In the genomic region with DNA sequence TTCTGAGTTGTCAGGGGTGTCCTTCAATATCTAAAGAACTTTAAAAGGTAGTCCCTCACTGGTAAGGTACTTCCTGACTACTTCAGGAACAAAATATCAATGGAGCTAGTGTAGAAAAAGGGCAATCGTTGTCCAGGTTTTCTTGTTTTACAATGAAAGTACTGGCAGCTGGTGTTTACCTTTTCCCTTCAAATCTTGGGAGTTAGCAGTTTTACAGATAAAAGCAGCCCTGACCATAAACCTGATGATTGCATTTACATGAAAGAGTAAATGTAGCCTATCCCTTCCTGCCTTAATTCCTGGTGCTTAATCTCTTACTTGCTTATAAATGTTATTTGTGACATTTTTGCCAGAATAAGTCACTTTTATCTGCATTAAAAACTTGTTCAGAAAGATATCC, we compare ENCODE assay signal across 25 cellular contexts.
"Had no signal": no experiment of that assay in that cellular context is flagged by ENCODE, and none has a peak within 500 bp of the region (broad histone marks: within the 10 kb centered on the region; RNA-seq: fewer than 3 reads in every experiment).

No MANE protein-coding gene starts in this region.

- H3K4me1 ChIP-seq: esophagus squamous epithelium, heart right ventricle, left lung, lower lobe of right lung had no signal

- H3K9me3 ChIP-seq: esophagus squamous epithelium, gastrocnemius medialis, lower lobe of right lung had no signal

- FAIRE-seq: endometrium, kidney had no signal

- H3K27me3 ChIP-seq: esophagus squamous epithelium, gastrocnemius medialis, heart right ventricle, left lung had no signal

- ATAC-seq: effector memory CD8-positive, alpha-beta T cell; esophagus mucosa; gastrocnemius medialis; heart right ventricle; left lung; left ventricle myocardium superior; lower lobe of right lung; naive thymus-derived CD4-positive, alpha-beta T cell had no signal

- H3K27ac ChIP-seq: epithelial cell of prostate, esophagus squamous epithelium, gastrocnemius medialis, heart right ventricle, left lung, lower lobe of right lung had no signal

- DNase-seq: cortex of kidney; effector CD8-positive, alpha-beta T cell; effector memory CD8-positive, alpha-beta T cell; endodermal cell; erythroblast; esophagus squamous epithelium; foreskin fibroblast; foreskin melanocyte; gastrocnemius medialis; glutamatergic neuron; head of caudate nucleus; heart right ventricle; hypothalamus; immature natural killer cell; islet precursor cell; kidney; kidney glomerular epithelial cell; left lung; left ventricle myocardium superior; lower lobe of right lung; mesenchymal stem cell; naive thymus-derived CD4-positive, alpha-beta T cell had no signal

- H3K36me3 ChIP-seq: esophagus squamous epithelium, gastrocnemius medialis, heart right ventricle, left lung, lower lobe of right lung had no signal

- H3K4me3 ChIP-seq: esophagus squamous epithelium, gastrocnemius medialis, heart right ventricle, left lung, lower lobe of right lung had no signal
